Comparison of ENCODE assay signal across 12 cellular contexts in genomic region chr18:76847926-76848325, GRCh38. TPM values are rescaled to one million over a fixed set of nuclear protein-coding genes. Genes with fewer than 3 reads are reported as not detected.
DNase-seq lines count a peak whose midpoint lies in the region; ATAC-seq, FAIRE-seq and TF ChIP-seq lines count a peak whose summit lies in the region.
"Had no signal": no experiment of that assay in that cellular context is flagged by ENCODE, and none has a peak within 500 bp of the region (broad histone marks: within the 10 kb centered on the region; RNA-seq: fewer than 3 reads in every experiment).

No MANE protein-coding gene starts in this region.

- DNase-seq in A549 (ENCODE audit: low read depth in 1 of 2, low spot score in 1 of 2) (peak in 1 of 2 experiments; percentile 35), HCT116 (ENCODE audit: low read depth, low spot score) (peak; percentile 12), SK-N-SH (no peak), glutamatergic neuron (no peak), HK-2 (ENCODE audit: unreplicated experiment) (no peak), ureter (ENCODE audit: low spot score) (no peak), HuH-7.5 (ENCODE audit: low spot score) (no peak), coronary artery (ENCODE audit: low spot score) (no peak)
- DNase-seq: activated CD8-positive, alpha-beta memory T cell treated with anti-CD3 and anti-CD28 coated beads, Interleukin-2, amount 50 U/mL, for 48 hours; NCI-H2227 treated with DMSO at 0.1 percent for 48 hours had no signal

- peak overlapping the region; percentile 37; the same call in 2 of the 3 replicates for H3K4me2 ChIP-seq in A549
- H3K4me2 ChIP-seq in HCT116 (ENCODE audit: low read length), result no peak overlapping the region
- no peak overlapping the region for H3K4me2 ChIP-seq in SK-N-SH

- no peaks in the 10 kb centered on the region for H3K27me3 Mint-ChIP-seq in glutamatergic neuron (ENCODE audit: unreplicated experiment)

- no peak for TF ChIP-seq POLR2A in A549 (IDR thresholded peaks at IDR 0.05; ENCODE audit: low read length)
- TF ChIP-seq POLR2A in HCT116 (IDR thresholded peaks at IDR 0.05; ENCODE audit: borderline replicate concordance, extremely low read depth, insufficient read depth, insufficient read length), result no peak

- H3K36me3 ChIP-seq in HCT116 (ENCODE audit: control insufficient read depth in 1 of 2, insufficient read depth in 2 of 2, low read length in 2 of 2) (peaks cover 0 to 7% of the 10 kb centered on the region in 2 experiments; a peak in 1 of 4 replicates), SK-N-SH (replicated peaks in 1 of 2; ENCODE audit: control insufficient read depth in 1 of 2, insufficient read depth in 2 of 2, low read length in 1 of 2) (peaks cover 3% of the 10 kb centered on the region in 2 experiments)

- H3K9me3 Mint-ChIP-seq in glutamatergic neuron (ENCODE audit: unreplicated experiment), result no peaks in the 10 kb centered on the region

- TF ChIP-seq EP300 in A549 (IDR thresholded peaks at IDR 0.05) (no peak), SK-N-SH (IDR thresholded peaks at IDR 0.05; ENCODE audit: borderline replicate concordance in 1 of 2, low read depth in 1 of 2, low read length in 1 of 2) (no peak)

- H3K27me3 ChIP-seq in HCT116 (ENCODE audit: insufficient read depth, low read length) (no peaks in the 10 kb centered on the region), SK-N-SH (ENCODE audit: insufficient read depth) (no peaks in the 10 kb centered on the region)

- no peak for TF ChIP-seq RAD21 in A549 (conservative IDR thresholded peaks at IDR 0.05 in 1 of 2, IDR thresholded peaks at IDR 0.05 in 1 of 2)
- TF ChIP-seq RAD21 in HCT116 (IDR thresholded peaks at IDR 0.05; ENCODE audit: low read depth), result no peak
- no peak for TF ChIP-seq RAD21 in SK-N-SH (IDR thresholded peaks at IDR 0.05; ENCODE audit: low read length)

- WGBS in A549 (ENCODE audit: missing lambda C conversion rate), result 54% methylated on average over 2 of the region's 2 CpGs
- WGBS in SK-N-SH (ENCODE audit: low lambda C conversion rate), result 69% methylated on average over 2 of the region's 2 CpGs

- peaks cover 19% of the 10 kb centered on the region for H3K79me2 ChIP-seq in HCT116 (ENCODE audit: insufficient read depth, low read length)
- H3K79me2 ChIP-seq in SK-N-SH (ENCODE audit: insufficient read depth), result peaks cover 45% of the 10 kb centered on the region

- peak overlapping the region; percentile 69 to 90; a peak in 2 of 6 replicates for H3K27ac ChIP-seq in A549
- H3K27ac ChIP-seq in HCT116 (ENCODE audit: low read depth, low read length), result no peak overlapping the region
- H3K27ac ChIP-seq in SK-N-SH (ENCODE audit: low read depth in 2 of 2, low read length in 1 of 2), result no peak overlapping the region
- no peak overlapping the region for H3K27ac ChIP-seq in coronary artery

- H3K4me3 ChIP-seq in A549 (no peak overlapping the region), HCT116 (replicated peaks in 1 of 2; ENCODE audit: low read depth in 1 of 2, low read length in 2 of 2) (no peak overlapping the region), SK-N-SH (ENCODE audit: low read depth in 2 of 2, low read length in 1 of 2) (no peak overlapping the region), coronary artery (no peak overlapping the region)
- H3K4me3 ChIP-seq: K562 had no signal

- H3K4me1 ChIP-seq in A549 (peaks cover 71% of the 10 kb centered on the region), HCT116 (ENCODE audit: control insufficient read depth in 1 of 2, insufficient read depth in 2 of 2, low read length in 2 of 2) (no peaks in the 10 kb centered on the region), SK-N-SH (ENCODE audit: control insufficient read depth in 1 of 2, insufficient read depth in 2 of 2, low read depth in 1 of 2, low read length in 1 of 2) (no peaks in the 10 kb centered on the region; a peak in 1 of 4 replicates)

- H3K4me3 Mint-ChIP-seq in glutamatergic neuron (ENCODE audit: unreplicated experiment), result no peak overlapping the region

- no peak overlapping the region for H3K27ac Mint-ChIP-seq in glutamatergic neuron (ENCODE audit: unreplicated experiment)

- H4K20me1 ChIP-seq in HCT116 (ENCODE audit: insufficient read depth), result no peaks in the 10 kb centered on the region
- H4K20me1 ChIP-seq in SK-N-SH (ENCODE audit: insufficient read depth), result peaks cover 6% of the 10 kb centered on the region; the same call in 1 of the 2 replicates

- ATAC-seq in A549, result peak in 1 of 2 experiments; percentile 63; a peak in 3 of 6 replicates
- ATAC-seq in HCT116, result peak; percentile 84
- ATAC-seq: K562, sciatic nerve had no signal

- no TSS peak for BruUV-seq in HCT116 (replicated peaks; lab: Mats Ljungman, UMichigan)

- RAD21 ChIA-PET in HCT116 (lab: Charles Lee; ENCODE audit: low non-redundant PET in 1 of 2, low total read pairs in 2 of 2, uncharacterized antibody in 2 of 2, unreplicated experiment in 2 of 2), result no interaction called here

- intact Hi-C loops in HCT116 (cut with micrococcal nuclease), result no loop called here

- peaks cover 3% of the 10 kb centered on the region for H3F3A ChIP-seq in SK-N-SH (replicated peaks; ENCODE audit: insufficient read depth)

- peaks cover 3% of the 10 kb centered on the region for H3K4me1 Mint-ChIP-seq in glutamatergic neuron (ENCODE audit: low read depth, unreplicated experiment)

- POLR2A ChIA-PET in A549 (lab: Yijun Ruan, JAX), result no interaction called here
- POLR2A ChIA-PET in HCT116 (lab: Charles Lee), result no interaction called here
- POLR2A ChIA-PET in SK-N-SH (lab: Yijun Ruan, JAX), result no interaction called here

- H3K9ac ChIP-seq in HCT116 (ENCODE audit: low read length), result no peak overlapping the region
- H3K9ac ChIP-seq in SK-N-SH, result no peak overlapping the region

- H3K9me3 ChIP-seq in A549 (no peaks in the 10 kb centered on the region), HCT116 (ENCODE audit: control insufficient read depth in 1 of 2, insufficient read depth in 1 of 2, low read depth in 1 of 2, low read length in 2 of 2) (no peaks in the 10 kb centered on the region), SK-N-SH (no peaks in the 10 kb centered on the region)

- H3K36me3 Mint-ChIP-seq in glutamatergic neuron (ENCODE audit: unreplicated experiment), result no peaks in the 10 kb centered on the region

- TF ChIP-seq CTCF in A549 (IDR thresholded peaks at IDR 0.05), result no peak
- peak in 2 of 3 experiments; percentile 28 to 41; a peak in 3 of 6 replicates for TF ChIP-seq CTCF in HCT116 (IDR thresholded peaks at IDR 0.05 in 2 of 3, conservative IDR thresholded peaks at IDR 0.05 in 1 of 3; ENCODE audit: borderline replicate concordance in 1 of 3, insufficient read depth in 1 of 3, low read depth in 2 of 3, low read length in 2 of 3)
- peak; percentile 27 for TF ChIP-seq CTCF in SK-N-SH (IDR thresholded peaks at IDR 0.05)
- TF ChIP-seq CTCF in glutamatergic neuron (IDR thresholded peaks at IDR 0.05; ENCODE audit: partially characterized antibody, unreplicated experiment), result peak; percentile 42
- TF ChIP-seq CTCF in coronary artery (IDR thresholded peaks at IDR 0.05), result no peak

- no peak for FAIRE-seq in A549 (lab: Jason Lieb, UNC)
- FAIRE-seq: K562 had no signal

- H2AFZ ChIP-seq in HCT116 (ENCODE audit: low read depth, low read length, poor library complexity, severe bottlenecking) (no peak overlapping the region), SK-N-SH (ENCODE audit: low read depth) (no peak overlapping the region)

- H3K9me2 ChIP-seq in HCT116 (ENCODE audit: insufficient read depth) (no peaks in the 10 kb centered on the region), SK-N-SH (no peaks in the 10 kb centered on the region)

- CTCF ChIA-PET in A549 (lab: Yijun Ruan, JAX) (interaction anchor here (1.5 kb wide), 1 partner anchor 46 kb away, joined by 5 read pairs; no protein-coding TSS in a partner anchor), HCT116 (lab: Charles Lee) (no interaction called here), SK-N-SH (lab: Yijun Ruan, JAX) (interaction anchor here (1.1 kb wide), 1 partner anchor 19 kb away, joined by 3 read pairs; no protein-coding TSS in a partner anchor)

TF ChIP-seq in A549, 52 proteins besides CTCF, POLR2A, EP300 and RAD21:
- TF ChIP-seq SMC3 (IDR thresholded peaks at IDR 0.05) (no peak), CHD4 (IDR thresholded peaks at IDR 0.05; ENCODE audit: borderline replicate concordance) (no peak)

TF ChIP-seq in HCT116, 20 proteins besides CTCF, POLR2A, EP300 and RAD21 (continues in another document):
- no peak for TF ChIP-seq CEBPB (IDR thresholded peaks at IDR 0.05; ENCODE audit: low read depth)
- no peak for TF ChIP-seq SIN3A (IDR thresholded peaks at IDR 0.05; ENCODE audit: low read depth)

TF ChIP-seq in SK-N-SH, 30 proteins besides CTCF, POLR2A, EP300 and RAD21:
- no peak for TF ChIP-seq FOSL2 (IDR thresholded peaks at IDR 0.05; ENCODE audit: borderline replicate concordance, low read depth)
- TF ChIP-seq TCF12 (IDR thresholded peaks at IDR 0.05), result no peak
- TF ChIP-seq MXI1 (IDR thresholded peaks at IDR 0.05; ENCODE audit: low read depth, low read length), result no peak
- TF ChIP-seq TEAD4 (IDR thresholded peaks at IDR 0.05; ENCODE audit: borderline replicate concordance, insufficient read depth), result no peak

RNA-seq across cellular contexts. Expression of gene ZNF236, which starts 25.6 kb away (rescaled TPM):
- polyA plus RNA-seq in A549 (2011; rRNA removed) (7.5 and 7.8 TPM in 2 replicates), A549 (2017; fragmentation: RNase III; extraction: RNeasy Plus Mini Kit Qiagen cat#74134 plus additional on column Dnase treatment) (2.6 to 2.9 TPM (median 2.7 TPM) in 3 replicates), SK-N-SH (2012; rRNA removed) (4.2 and 6.0 TPM in 2 replicates)
- polyA plus RNA-seq in A549 (2012; cell fraction: cytosol; rRNA removed), result 2.9 and 3.8 TPM in 2 replicates
- polyA plus RNA-seq in A549 (2012; cell fraction: nucleus; rRNA removed), result 7.7 and 8.4 TPM in 2 replicates
- 24.1 and 35.3 TPM in 2 replicates for polyA minus RNA-seq in A549 (2011; rRNA and poly(A)+ RNA removed)
- total RNA-seq in HCT116 (2021; ENCODE audit: unreplicated experiment) (15.0 TPM), glutamatergic neuron (ENCODE audit: unreplicated experiment) (21.0 TPM), ureter (30.0 TPM)
- 4.4 and 9.6 TPM in 2 replicates for polyA plus RNA-seq in HCT116 (2012)
- 2.4 and 2.9 TPM in 2 replicates for polyA plus RNA-seq in SK-N-SH (2012; cell fraction: cytosol; rRNA removed)
- 18.3 and 18.6 TPM in 2 replicates for polyA plus RNA-seq in SK-N-SH (2012; cell fraction: nucleus; rRNA removed)

Comparison
In these comparisons a context has a peak if more than half of its experiments do, and no peak if none do; other contexts are left out.
1. H3K27ac ChIP-seq: peak in A549 (2 of 2); none in HCT116 (single experiment), SK-N-SH (0 of 2) and coronary artery (0 of 2).
2. CTCF ChIP-seq: peak in HCT116 (2 of 3), SK-N-SH (single experiment) and glutamatergic neuron (single experiment); none in A549 (single experiment) and coronary artery (single experiment).
3. Of the 12 proteins assayed by ChIP-seq in both A549 and SK-N-SH: peak only in A549: none; only in SK-N-SH: CTCF; in both: none; in neither: 11.